In genomic region chr2:18476484-18476883, GRCh38 we compare ENCODE assay signal across 24 cellular contexts.
"Had no signal": no experiment of that assay in that cellular context is flagged by ENCODE, and none has a peak within 500 bp of the region (broad histone marks: within the 10 kb centered on the region; RNA-seq: fewer than 3 reads in every experiment).

No MANE protein-coding gene starts in this region.

- H3K9me3 ChIP-seq: ovary, psoas muscle, right lobe of liver, sigmoid colon, stomach, thoracic aorta, thyroid gland, tibial nerve, upper lobe of left lung, uterus had no signal

- H3K9ac ChIP-seq: neural progenitor cell, parathyroid adenoma had no signal

- H3K27ac ChIP-seq: neural progenitor cell, ovary, parathyroid adenoma, psoas muscle, right lobe of liver, sigmoid colon, stomach, thoracic aorta, thyroid gland, tibial nerve, upper lobe of left lung, uterus had no signal

- FAIRE-seq: small intestine had no signal

- H3K4me3 ChIP-seq: neural progenitor cell, ovary, psoas muscle, right lobe of liver, sigmoid colon, stomach, thoracic aorta, thyroid gland, tibial nerve, upper lobe of left lung, uterus had no signal

- H2AFZ ChIP-seq: neural progenitor cell, parathyroid adenoma had no signal

- H3K4me1 ChIP-seq: neural progenitor cell, parathyroid adenoma, right lobe of liver, thyroid gland had no signal

- DNase-seq: natural killer cell; occipital lobe; ovary; posterior cingulate gyrus; psoas muscle; right cardiac atrium; right lobe of liver; sigmoid colon; small intestine; stimulated activated CD4-positive, alpha-beta T cell treated with anti-CD3 and anti-CD28 coated beads, Interleukin-15, amount 100 ng/mL, for 24 hours; stimulated activated CD4-positive, alpha-beta T cell treated with anti-CD3 and anti-CD28 coated beads, Interleukin-2, amount 100 ng/mL, for 24 hours; stimulated activated CD4-positive, alpha-beta T cell treated with anti-CD3 and anti-CD28 coated beads, Interleukin-2, amount 100 ng/mL, for 48 hours; stimulated activated CD4-positive, alpha-beta T cell treated with anti-CD3 and anti-CD28 coated beads, Interleukin-4, amount 100 ng/mL, for 24 hours; stimulated activated naive B cell treated with anti-CD40 and anti-IgM and Interleukin-4, amounts not matched to agents 10 μg/mL and 1 μg/mL and 100 μg/mL, for 72 hours; stimulated activated naive CD4-positive, alpha-beta T cell treated with Interleukin-2 at 50 U/mL for 16 hours; stomach; thyroid gland; trophoblast cell; upper lobe of left lung; uterus had no signal

- H3K4me2 ChIP-seq: neural progenitor cell had no signal

- H3K36me3 ChIP-seq: neural progenitor cell, ovary, right lobe of liver, sigmoid colon, stomach, thoracic aorta, thyroid gland, tibial nerve, upper lobe of left lung, uterus had no signal

- H3K27me3 ChIP-seq: neural progenitor cell, ovary, right lobe of liver, sigmoid colon, stomach, thyroid gland, tibial nerve, upper lobe of left lung, uterus had no signal
